Comparison of ENCODE assay signal across 1 cellular context in genomic region chr16:19093631-19094541, GRCh38.
TF ChIP-seq lines count a peak whose summit lies in the region.

No MANE protein-coding gene starts in this region.

TF ChIP-seq in HepG2, 621 proteins besides CTCF, POLR2A, EP300 and RAD21 (continued from another document and continues in another):
- TF ChIP-seq CEBPZ (IDR thresholded peaks at IDR 0.05; ENCODE audit: low read length) (no peak), ADNP (CRISPR knock-in tag; IDR thresholded peaks at IDR 0.05) (no peak), PHB2 (IDR thresholded peaks at IDR 0.05; ENCODE audit: partially characterized antibody) (no peak), XBP1 (CRISPR knock-in tag; IDR thresholded peaks at IDR 0.05) (no peak), ZNF615 (CRISPR knock-in tag; IDR thresholded peaks at IDR 0.05; ENCODE audit: borderline replicate concordance) (no peak), MTA1 (CRISPR knock-in tag; IDR thresholded peaks at IDR 0.05; ENCODE audit: borderline replicate concordance) (no peak), CENPT (CRISPR knock-in tag; IDR thresholded peaks at IDR 0.05; ENCODE audit: low read depth) (no peak), TEF (CRISPR knock-in tag; IDR thresholded peaks at IDR 0.05) (no peak), ZNF75D (CRISPR knock-in tag; IDR thresholded peaks at IDR 0.05; ENCODE audit: borderline replicate concordance) (no peak), HES4 (CRISPR knock-in tag; IDR thresholded peaks at IDR 0.05; ENCODE audit: borderline replicate concordance) (no peak), RFXANK (CRISPR knock-in tag; IDR thresholded peaks at IDR 0.05) (no peak), ZNF629 (CRISPR knock-in tag; conservative IDR thresholded peaks at IDR 0.05) (no peak), NCOA2 (CRISPR knock-in tag; IDR thresholded peaks at IDR 0.05) (0 out of 2 replicates have a peak, but pooled peaks have one; percentile 8), ZNF441 (CRISPR knock-in tag; IDR thresholded peaks at IDR 0.05; ENCODE audit: borderline replicate concordance) (no peak), ZNF563 (CRISPR knock-in tag; IDR thresholded peaks at IDR 0.05) (no peak), KLF13 (CRISPR knock-in tag; IDR thresholded peaks at IDR 0.05) (0 out of 2 replicates have a peak, but pooled peaks have one; percentile 80), ZBTB25 (CRISPR knock-in tag; IDR thresholded peaks at IDR 0.05) (no peak), ZNF263 (CRISPR knock-in tag; IDR thresholded peaks at IDR 0.05) (0 out of 2 replicates have a peak, but pooled peaks have one; percentile 17), ZMYM2 (CRISPR knock-in tag; IDR thresholded peaks at IDR 0.05) (no peak), ARID3A (IDR thresholded peaks at IDR 0.05; ENCODE audit: low read depth, low read length) (0 out of 2 replicates have a peak, but pooled peaks have one; percentile 30), ZBTB20 (CRISPR knock-in tag; IDR thresholded peaks at IDR 0.05; ENCODE audit: borderline replicate concordance, low read depth) (0 out of 2 replicates have a peak, but pooled peaks have one; percentile 33), MIER2 (CRISPR knock-in tag; IDR thresholded peaks at IDR 0.05) (no peak), BRF2 (CRISPR knock-in tag; IDR thresholded peaks at IDR 0.05) (no peak), NONO (IDR thresholded peaks at IDR 0.05) (no peak), NONO (CRISPR knock-in tag; conservative IDR thresholded peaks at IDR 0.05) (no peak), TCF12 (IDR thresholded peaks at IDR 0.05) (no peak), TCF12 (CRISPR knock-in tag; IDR thresholded peaks at IDR 0.05) (no peak), SMYD3 (CRISPR knock-in tag; IDR thresholded peaks at IDR 0.05) (no peak), ZNF775 (CRISPR knock-in tag; IDR thresholded peaks at IDR 0.05; ENCODE audit: borderline replicate concordance) (no peak), ZNF431 (CRISPR knock-in tag; IDR thresholded peaks at IDR 0.05; ENCODE audit: borderline replicate concordance, low read depth) (no peak), GMEB1 (CRISPR knock-in tag; IDR thresholded peaks at IDR 0.05; ENCODE audit: borderline replicate concordance) (peak; percentile 39; the same call in 1 of the 2 replicates), ZC3H13 (CRISPR knock-in tag; IDR thresholded peaks at IDR 0.05) (no peak), ZNF713 (CRISPR knock-in tag; IDR thresholded peaks at IDR 0.05) (no peak), ZBTB49 (CRISPR knock-in tag; IDR thresholded peaks at IDR 0.05; ENCODE audit: borderline replicate concordance) (no peak), HBP1 (CRISPR knock-in tag; IDR thresholded peaks at IDR 0.05; ENCODE audit: low read depth) (no peak), MTA3 (CRISPR knock-in tag; IDR thresholded peaks at IDR 0.05) (no peak), ZNF567 (CRISPR knock-in tag; IDR thresholded peaks at IDR 0.05; ENCODE audit: borderline replicate concordance) (no peak; the same call in 1 of the 2 replicates), ZNF468 (CRISPR knock-in tag; IDR thresholded peaks at IDR 0.05) (no peak), ZNF572 (CRISPR knock-in tag; IDR thresholded peaks at IDR 0.05) (no peak; the same call in 1 of the 2 replicates), ZNF296 (CRISPR knock-in tag; conservative IDR thresholded peaks at IDR 0.05) (no peak), DBP (CRISPR knock-in tag; IDR thresholded peaks at IDR 0.05; ENCODE audit: not compliant biosample characterization) (no peak), ZNF546 (CRISPR knock-in tag; conservative IDR thresholded peaks at IDR 0.05) (no peak), ZBTB3 (CRISPR knock-in tag; IDR thresholded peaks at IDR 0.05; ENCODE audit: borderline replicate concordance, low read depth) (no peak), RORA (CRISPR knock-in tag; IDR thresholded peaks at IDR 0.05) (no peak), ZNF782 (CRISPR knock-in tag; IDR thresholded peaks at IDR 0.05; ENCODE audit: borderline replicate concordance) (no peak), HOMEZ (CRISPR knock-in tag; IDR thresholded peaks at IDR 0.05; ENCODE audit: low read depth) (no peak), ZNF639 (CRISPR knock-in tag; conservative IDR thresholded peaks at IDR 0.05) (no peak), ZFX (CRISPR knock-in tag; IDR thresholded peaks at IDR 0.05; ENCODE audit: low read depth) (no peak), NR3C1 (CRISPR knock-in tag; IDR thresholded peaks at IDR 0.05) (no peak), STAG1 (CRISPR knock-in tag; IDR thresholded peaks at IDR 0.05) (no peak), ZBTB7A (CRISPR knock-in tag; IDR thresholded peaks at IDR 0.05) (no peak)
